ENCODE assay signal across 9 cellular contexts in genomic region chr12:54358945-54359761, GRCh38. TPM values are rescaled to one million over a fixed set of nuclear protein-coding genes. Genes with fewer than 3 reads are reported as not detected.
DNase-seq lines count a peak whose midpoint lies in the region; ATAC-seq lines count a peak whose summit lies in the region.
"Had no signal": no experiment of that assay in that cellular context is flagged by ENCODE, and none has a peak within 500 bp of the region (broad histone marks: within the 10 kb centered on the region; RNA-seq: fewer than 3 reads in every experiment).

No MANE protein-coding gene starts in this region.

- ATAC-seq in GM19463 (IDR thresholded peaks at IDR 0.05; ENCODE audit: unreplicated experiment) = peak; percentile 96

- no peak overlapping the region for H3K4me3 Mint-ChIP-seq in CD4-positive, alpha-beta memory T cell
- H3K4me3 Mint-ChIP-seq in activated CD4-positive, alpha-beta memory T cell treated with anti-CD3 and anti-CD28 coated beads, Interleukin-2, amount 10 ng/mL, durations not matched to agents 7 days and 5 days = no peak overlapping the region
- H3K4me3 Mint-ChIP-seq: nephron had no signal

- no peaks in the 10 kb centered on the region for H3K27me3 Mint-ChIP-seq in CD4-positive, alpha-beta memory T cell
- no peaks in the 10 kb centered on the region for H3K27me3 Mint-ChIP-seq in activated CD4-positive, alpha-beta memory T cell treated with anti-CD3 and anti-CD28 coated beads, Interleukin-2, amount 10 ng/mL, durations not matched to agents 7 days and 5 days

- peaks cover 10 to 18% (median 14%) of the 10 kb centered on the region in 4 donors for H3K4me1 Mint-ChIP-seq in CD4-positive, alpha-beta memory T cell
- peaks cover 22% of the 10 kb centered on the region for H3K4me1 Mint-ChIP-seq in activated CD4-positive, alpha-beta memory T cell treated with anti-CD3 and anti-CD28 coated beads, Interleukin-2, amount 10 ng/mL, durations not matched to agents 7 days and 5 days

- CTCF ChIA-PET in CD4-positive, alpha-beta memory T cell (lab: Charles Lee; ENCODE audit: partially characterized antibody) = interaction anchor here (0.7 to 6.6 kb wide), 17 partner anchors 9 to 144 kb away, joined by 3 to 110 read pairs (median 5); partner anchors contain the start of gene COPZ1
- CTCF ChIA-PET in activated CD4-positive, alpha-beta memory T cell treated with anti-CD3 and anti-CD28 coated beads, Interleukin-2, amount 10 ng/mL, durations not matched to agents 7 days and 5 days (lab: Charles Lee) = interaction anchor here (0.6 to 5.7 kb wide), 20 partner anchors 9 to 146 kb away, joined by 3 to 64 read pairs (median 6); partner anchors contain the start of genes CBX5, COPZ1 and HNRNPA1

- H3K36me3 ChIP-seq in CD4-positive, alpha-beta memory T cell (ENCODE audit: insufficient read depth, low read length) = no peaks in the 10 kb centered on the region

- peaks cover 0 to 5% of the 10 kb centered on the region in 2 donors for H3K36me3 Mint-ChIP-seq in CD4-positive, alpha-beta memory T cell
- H3K36me3 Mint-ChIP-seq in activated CD4-positive, alpha-beta memory T cell treated with anti-CD3 and anti-CD28 coated beads, Interleukin-2, amount 10 ng/mL, durations not matched to agents 7 days and 5 days (ENCODE audit: low read depth) = no peaks in the 10 kb centered on the region

- POLR2A ChIA-PET in CD4-positive, alpha-beta memory T cell (lab: Charles Lee; ENCODE audit: partially characterized antibody) = interaction anchor here (0.6 to 4.0 kb wide), 28 partner anchors 8 to 858 kb away, joined by 3 to 62 read pairs (median 6); partner anchors contain the start of genes CBX5, COPZ1, HNRNPA1 and ITGA5
- POLR2A ChIA-PET in activated CD4-positive, alpha-beta memory T cell treated with anti-CD3 and anti-CD28 coated beads, Interleukin-2, amount 10 ng/mL, durations not matched to agents 7 days and 5 days (lab: Charles Lee) = interaction anchor here (0.7 to 4.7 kb wide), 24 partner anchors 9 to 170 kb away, joined by 3 to 63 read pairs (median 6); partner anchors contain the start of genes CBX5, COPZ1, HNRNPA1 and NCKAP1L

- no peaks in the 10 kb centered on the region for H3K27me3 ChIP-seq in CD4-positive, alpha-beta memory T cell (ENCODE audit: insufficient read depth, low read length)

- H3K4me3 ChIP-seq in CD4-positive, alpha-beta memory T cell (ENCODE audit: low read length in 2 of 2) = peak overlapping the region; percentile 87 to 91

- no peaks in the 10 kb centered on the region for H3K9me3 Mint-ChIP-seq in CD4-positive, alpha-beta memory T cell
- no peaks in the 10 kb centered on the region for H3K9me3 Mint-ChIP-seq in activated CD4-positive, alpha-beta memory T cell treated with anti-CD3 and anti-CD28 coated beads, Interleukin-2, amount 10 ng/mL, durations not matched to agents 7 days and 5 days
- H3K9me3 Mint-ChIP-seq: nephron had no signal

- no peak overlapping the region for H3K27ac Mint-ChIP-seq in CD4-positive, alpha-beta memory T cell
- H3K27ac Mint-ChIP-seq in activated CD4-positive, alpha-beta memory T cell treated with anti-CD3 and anti-CD28 coated beads, Interleukin-2, amount 10 ng/mL, durations not matched to agents 7 days and 5 days = no peak overlapping the region
- H3K27ac Mint-ChIP-seq: nephron had no signal

- intact Hi-C loops in CD4-positive, alpha-beta memory T cell (cut with micrococcal nuclease) = loop anchor here (1.0 to 10.0 kb wide), 7 partner anchors 9 to 364 kb away; partner anchors contain the start of genes CBX5, COPZ1 and HNRNPA1

- peaks cover 36% of the 10 kb centered on the region for H3K4me1 ChIP-seq in CD4-positive, alpha-beta memory T cell (ENCODE audit: insufficient read depth, low read length)

- DNase-seq in CD4-positive, alpha-beta memory T cell = peak; percentile 93 to 99 (median 95)
- DNase-seq in HK-2 (ENCODE audit: unreplicated experiment) (peak; percentile 97), NCI-H82 treated with DMSO at 0.1 percent for 48 hours (lab: John Stamatoyannopoulos, UW; ENCODE audit: unreplicated experiment) (peak; percentile 99), lung microvascular endothelial cell (ENCODE audit: low read depth in 2 of 2) (peak; percentile 99 to 100)
- DNase-seq in activated CD4-positive, alpha-beta memory T cell treated with anti-CD3 and anti-CD28 coated beads, Interleukin-2, amount 10 ng/mL, durations not matched to agents 7 days and 5 days = peak; percentile 97
- DNase-seq in effector CD8-positive, alpha-beta T cell (lab: John Stamatoyannopoulos, UW) = peak; percentile 93
- DNase-seq in stimulated activated CD4-positive, alpha-beta T cell treated with anti-CD3 and anti-CD28 coated beads, TNF-alpha, amount 100 ng/mL, for 4 hours (ENCODE audit: low read depth in 3 of 3) = peak; percentile 65 to 89 (median 86)

- H3K27ac ChIP-seq in CD4-positive, alpha-beta memory T cell (ENCODE audit: low read depth, low read length) = peak overlapping the region; percentile 95

- no peaks in the 10 kb centered on the region for H3K9me3 ChIP-seq in CD4-positive, alpha-beta memory T cell (ENCODE audit: control insufficient read depth in 1 of 2, low read length in 2 of 2)

RNA-seq across cellular contexts. Expression of gene GPR84, which starts 5.1 kb away (rescaled TPM):
- total RNA-seq in CD4-positive, alpha-beta memory T cell = under 1 TPM in 1 of 2 experiments, not detected in 1; 0.36 TPM
- not detected for polyA plus RNA-seq in CD4-positive, alpha-beta memory T cell
- total RNA-seq in activated CD4-positive, alpha-beta memory T cell treated with anti-CD3 and anti-CD28 coated beads, Interleukin-2, amount 10 ng/mL, durations not matched to agents 7 days and 5 days = under 1 TPM; 0.18 to 0.25 TPM
- total RNA-seq in lung microvascular endothelial cell = under 0.01 TPM in 1 of 2 replicates, not detected in the other

RNA-seq across cellular contexts. Expression of gene ZNF385A, which starts 25.4 kb away (rescaled TPM):
- 1 to 10 TPM; 1.8 to 2.1 TPM for total RNA-seq in CD4-positive, alpha-beta memory T cell
- polyA plus RNA-seq in CD4-positive, alpha-beta memory T cell = not detected
- total RNA-seq in activated CD4-positive, alpha-beta memory T cell treated with anti-CD3 and anti-CD28 coated beads, Interleukin-2, amount 10 ng/mL, durations not matched to agents 7 days and 5 days = 1 to 10 TPM in 1 of 2 experiments, under 1 TPM in 1; 0.38 to 1.2 TPM
- 0.65 and 0.99 TPM in 2 replicates for total RNA-seq in lung microvascular endothelial cell

RNA-seq across cellular contexts. Expression of gene COPZ1, which starts 34.2 kb away (rescaled TPM):
- total RNA-seq in CD4-positive, alpha-beta memory T cell = 10 to 100 TPM; 81.6 to 92.0 TPM
- 100 to 1,000 TPM; 149 to 200 TPM for polyA plus RNA-seq in CD4-positive, alpha-beta memory T cell
- total RNA-seq in activated CD4-positive, alpha-beta memory T cell treated with anti-CD3 and anti-CD28 coated beads, Interleukin-2, amount 10 ng/mL, durations not matched to agents 7 days and 5 days = 100 to 1,000 TPM; 126 to 130 TPM
- total RNA-seq in lung microvascular endothelial cell = 75.0 and 78.2 TPM in 2 replicates

RNA-seq across cellular contexts. Expression of gene NFE2, which starts 58.3 kb away (rescaled TPM):
- total RNA-seq in CD4-positive, alpha-beta memory T cell = not detected
- under 1 TPM in 1 of 2 donors, not detected in 1; 0.25 TPM for polyA plus RNA-seq in CD4-positive, alpha-beta memory T cell
- total RNA-seq in activated CD4-positive, alpha-beta memory T cell treated with anti-CD3 and anti-CD28 coated beads, Interleukin-2, amount 10 ng/mL, durations not matched to agents 7 days and 5 days = under 1 TPM in 1 of 2 experiments, not detected in 1; 0.20 TPM
- total RNA-seq in lung microvascular endothelial cell = not detected in 2 replicates

RNA-seq across cellular contexts. Expression of gene ITGA5, which starts 59.9 kb away (rescaled TPM):
- total RNA-seq in CD4-positive, alpha-beta memory T cell = 100 to 1,000 TPM; 158 to 162 TPM
- 10 to 100 TPM; 28.8 to 64.7 TPM for polyA plus RNA-seq in CD4-positive, alpha-beta memory T cell
- total RNA-seq in activated CD4-positive, alpha-beta memory T cell treated with anti-CD3 and anti-CD28 coated beads, Interleukin-2, amount 10 ng/mL, durations not matched to agents 7 days and 5 days = 100 to 1,000 TPM; 102 to 107 TPM
- 257 and 294 TPM in 2 replicates for total RNA-seq in lung microvascular endothelial cell

Comparison
In these comparisons a context has a peak if more than half of its experiments do, and no peak if none do; other contexts are left out.
1. Peak in every context shown above with its lines: DNase-seq, ATAC-seq, H3K4me3 ChIP-seq and H3K27ac ChIP-seq.